Comparison of ENCODE assay signal across 1 cellular context in the genomic region with DNA sequence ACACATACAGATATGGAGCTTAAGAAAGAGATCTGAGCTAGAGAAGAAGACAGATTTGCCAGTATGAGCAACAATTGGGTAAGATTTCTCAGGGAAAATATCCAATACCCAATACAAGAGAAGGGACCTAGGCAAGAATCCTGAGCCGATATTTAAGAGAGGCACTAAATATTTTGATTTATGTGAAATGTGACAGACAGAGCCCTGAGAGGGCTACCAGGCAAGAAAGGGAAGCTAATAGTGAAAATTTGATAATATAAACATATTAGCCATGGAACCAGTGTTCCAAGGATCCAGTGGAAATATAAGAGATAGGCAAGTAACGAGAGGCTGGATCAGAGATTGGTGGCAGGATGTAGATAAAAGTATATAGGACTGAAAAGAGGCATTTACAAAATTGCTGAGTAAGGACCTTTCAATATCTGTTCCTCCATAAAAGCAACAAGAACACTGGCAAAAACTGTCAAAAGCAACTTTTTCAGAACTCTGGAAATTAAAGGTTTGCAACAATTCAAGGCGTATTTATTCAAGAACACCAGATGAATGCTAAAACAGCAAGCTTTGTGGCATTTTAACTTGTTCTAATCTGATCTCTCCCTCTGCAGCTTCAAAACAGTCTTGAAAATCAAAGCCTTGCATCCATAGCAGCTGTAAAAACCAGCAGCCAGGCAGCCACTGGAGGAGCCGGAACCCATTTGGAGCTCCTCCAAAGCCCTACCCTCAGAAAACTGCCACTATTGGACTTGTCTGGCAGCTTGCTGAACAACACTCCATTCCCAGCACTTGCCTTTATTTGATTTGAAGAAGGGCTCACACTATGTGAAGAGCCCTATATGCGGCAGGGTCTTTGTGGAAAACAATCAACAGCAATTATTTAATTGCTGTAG.
TF ChIP-seq lines count a peak whose summit lies in the region.

No MANE protein-coding gene starts in this region.

TF ChIP-seq in K562, 482 proteins besides CTCF, POLR2A, EP300 and RAD21 (continued from another document):
- TF ChIP-seq ZNF584 (CRISPR knock-in tag; IDR thresholded peaks at IDR 0.05; ENCODE audit: low read depth) (no peak), RBM25 (IDR thresholded peaks at IDR 0.05; ENCODE audit: low read depth, low read length, severe bottlenecking) (no peak), NCOA2 (IDR thresholded peaks at IDR 0.05; ENCODE audit: partially characterized antibody in 2 of 2) (no peak), MAZ (CRISPR knock-in tag; conservative IDR thresholded peaks at IDR 0.05 in 1 of 2, IDR thresholded peaks at IDR 0.05 in 1 of 2) (0 out of 4 replicates have a peak, but pooled peaks of 1 of the 2 experiments have one; percentile 16), ETV6 (IDR thresholded peaks at IDR 0.05; ENCODE audit: borderline replicate concordance in 1 of 2, low read depth in 2 of 2, low read length in 1 of 2) (no peak), ETV6 (CRISPR knock-in tag; IDR thresholded peaks at IDR 0.05; ENCODE audit: borderline replicate concordance) (no peak), KLF13 (tag; IDR thresholded peaks at IDR 0.05; ENCODE audit: borderline replicate concordance, low read depth) (no peak), DDX20 (tag; IDR thresholded peaks at IDR 0.05; ENCODE audit: low read depth) (no peak), RBFOX2 (IDR thresholded peaks at IDR 0.05; ENCODE audit: low read depth, low read length) (no peak), ARID1B (IDR thresholded peaks at IDR 0.05) (peak; percentile 44; the same call in 1 of the 2 replicates), ZNF583 (CRISPR knock-in tag; IDR thresholded peaks at IDR 0.05) (no peak), HLTF (IDR thresholded peaks at IDR 0.05) (no peak), ZNF699 (CRISPR knock-in tag; IDR thresholded peaks at IDR 0.05; ENCODE audit: insufficient replicate concordance) (no peak), STAG1 (CRISPR knock-in tag; IDR thresholded peaks at IDR 0.05; ENCODE audit: borderline replicate concordance) (no peak), POLR2AphosphoS2 (IDR thresholded peaks at IDR 0.05; ENCODE audit: low read length) (no peak), GATAD2B (IDR thresholded peaks at IDR 0.05; ENCODE audit: borderline replicate concordance) (no peak), TAL1 (IDR thresholded peaks at IDR 0.05) (no peak), DMBX1 (CRISPR knock-in tag; IDR thresholded peaks at IDR 0.05; ENCODE audit: borderline replicate concordance) (no peak), CBFA2T3 (IDR thresholded peaks at IDR 0.05) (peak; percentile 32; the same call in 1 of the 2 replicates), ZKSCAN8 (CRISPR knock-in tag; IDR thresholded peaks at IDR 0.05) (no peak), NFE2 (IDR thresholded peaks at IDR 0.05; ENCODE audit: low read depth) (peak; percentile 38; the same call in 1 of the 2 replicates), RUNX1 (IDR thresholded peaks at IDR 0.05; ENCODE audit: low read depth) (no peak), ZNF444 (CRISPR knock-in tag; IDR thresholded peaks at IDR 0.05) (no peak), SIN3B (IDR thresholded peaks at IDR 0.05; ENCODE audit: low read depth) (no peak)
- TF ChIP-seq, protein P1, sequence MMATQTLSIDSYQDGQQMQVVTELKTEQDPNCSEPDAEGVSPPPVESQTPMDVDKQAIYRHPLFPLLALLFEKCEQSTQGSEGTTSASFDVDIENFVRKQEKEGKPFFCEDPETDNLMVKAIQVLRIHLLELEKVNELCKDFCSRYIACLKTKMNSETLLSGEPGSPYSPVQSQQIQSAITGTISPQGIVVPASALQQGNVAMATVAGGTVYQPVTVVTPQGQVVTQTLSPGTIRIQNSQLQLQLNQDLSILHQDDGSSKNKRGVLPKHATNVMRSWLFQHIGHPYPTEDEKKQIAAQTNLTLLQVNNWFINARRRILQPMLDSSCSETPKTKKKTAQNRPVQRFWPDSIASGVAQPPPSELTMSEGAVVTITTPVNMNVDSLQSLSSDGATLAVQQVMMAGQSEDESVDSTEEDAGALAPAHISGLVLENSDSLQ (IDR thresholded peaks at IDR 0.05): peak; percentile 60; the same call in 1 of the 2 replicates
TF ChIP-seq in K562: peak in this region for 14.
